Comparison of ENCODE assay signal across 1 cellular context in the genomic region with DNA sequence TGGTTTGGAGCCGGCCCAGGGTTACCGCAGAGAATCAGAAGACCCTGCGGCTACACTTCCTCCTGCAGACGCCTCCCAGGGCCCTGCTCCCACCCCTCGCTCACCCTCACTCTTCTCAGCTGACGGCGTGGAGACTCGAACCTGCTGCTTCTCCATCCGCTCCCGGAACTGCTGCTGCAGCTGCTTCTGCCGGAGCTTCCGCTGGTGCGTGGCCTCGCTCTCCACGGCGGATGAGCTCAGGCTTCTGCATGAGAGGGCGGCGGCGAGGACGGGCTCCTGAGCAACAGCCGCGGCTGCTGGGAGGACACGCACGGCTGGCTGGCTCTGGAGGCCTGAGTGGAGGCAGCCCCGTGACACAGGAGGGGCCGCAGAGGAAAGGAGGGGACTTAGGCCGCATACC.
TF ChIP-seq lines count a peak whose summit lies in the region.

No MANE protein-coding gene starts in this region.

TF ChIP-seq in WTC11, 78 proteins besides CTCF, POLR2A, EP300 and RAD21 (continued from another document):
- TF ChIP-seq E2F1 (CRISPR knock-in tag; IDR thresholded peaks at IDR 0.05) (no peak), CBFB (CRISPR knock-in tag; IDR thresholded peaks at IDR 0.05; ENCODE audit: low read depth) (no peak), FOXP1 (CRISPR knock-in tag; IDR thresholded peaks at IDR 0.05; ENCODE audit: borderline replicate concordance) (no peak)
- TF ChIP-seq, protein P1, sequence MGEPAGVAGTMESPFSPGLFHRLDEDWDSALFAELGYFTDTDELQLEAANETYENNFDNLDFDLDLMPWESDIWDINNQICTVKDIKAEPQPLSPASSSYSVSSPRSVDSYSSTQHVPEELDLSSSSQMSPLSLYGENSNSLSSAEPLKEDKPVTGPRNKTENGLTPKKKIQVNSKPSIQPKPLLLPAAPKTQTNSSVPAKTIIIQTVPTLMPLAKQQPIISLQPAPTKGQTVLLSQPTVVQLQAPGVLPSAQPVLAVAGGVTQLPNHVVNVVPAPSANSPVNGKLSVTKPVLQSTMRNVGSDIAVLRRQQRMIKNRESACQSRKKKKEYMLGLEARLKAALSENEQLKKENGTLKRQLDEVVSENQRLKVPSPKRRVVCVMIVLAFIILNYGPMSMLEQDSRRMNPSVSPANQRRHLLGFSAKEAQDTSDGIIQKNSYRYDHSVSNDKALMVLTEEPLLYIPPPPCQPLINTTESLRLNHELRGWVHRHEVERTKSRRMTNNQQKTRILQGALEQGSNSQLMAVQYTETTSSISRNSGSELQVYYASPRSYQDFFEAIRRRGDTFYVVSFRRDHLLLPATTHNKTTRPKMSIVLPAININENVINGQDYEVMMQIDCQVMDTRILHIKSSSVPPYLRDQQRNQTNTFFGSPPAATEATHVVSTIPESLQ (CRISPR knock-in tag; IDR thresholded peaks at IDR 0.05), result no peak
